ENCODE assay signal across 25 cellular contexts in genomic region chr7:88399036-88399435, GRCh38.
DNase-seq lines count a peak whose midpoint lies in the region; ATAC-seq, FAIRE-seq and TF ChIP-seq lines count a peak whose summit lies in the region.
"Had no signal": no experiment of that assay in that cellular context is flagged by ENCODE, and none has a peak within 500 bp of the region (broad histone marks: within the 10 kb centered on the region; RNA-seq: fewer than 3 reads in every experiment).

No MANE protein-coding gene starts in this region.

- FAIRE-seq in urothelium cell line (lab: Jason Lieb, UNC): peak; percentile 80
- FAIRE-seq: A204.1, G401.6, GM12891, H54, HepG2 had no signal

- H3K4me1 Mint-ChIP-seq in WTC11 (peaks cover 20% of the 10 kb centered on the region), nephron progenitor cell (peaks cover 11% of the 10 kb centered on the region)
- H3K4me1 Mint-ChIP-seq: CD4-positive, CD25-positive, alpha-beta regulatory T cell had no signal

- H3K27ac Mint-ChIP-seq in WTC11 (no peak overlapping the region), nephron progenitor cell (peak overlapping the region; percentile 58)
- H3K27ac Mint-ChIP-seq: CD4-positive, CD25-positive, alpha-beta regulatory T cell; CD8-positive, alpha-beta memory T cell; GM23338 had no signal

- H3K4me3 Mint-ChIP-seq in WTC11: no peak overlapping the region
- H3K4me3 Mint-ChIP-seq in nephron progenitor cell: no peak overlapping the region
- H3K4me3 Mint-ChIP-seq: CD4-positive, CD25-positive, alpha-beta regulatory T cell; CD8-positive, alpha-beta memory T cell; GM23338; IgD-negative memory B cell had no signal

- TF ChIP-seq CTCF in WTC11 (IDR thresholded peaks at IDR 0.05) (no peak), nephron progenitor cell (IDR thresholded peaks at IDR 0.05) (no peak)

- H3K27me3 Mint-ChIP-seq in WTC11 (ENCODE audit: low read depth): no peaks in the 10 kb centered on the region
- no peaks in the 10 kb centered on the region for H3K27me3 Mint-ChIP-seq in nephron progenitor cell (ENCODE audit: low read depth, poor library complexity)
- H3K27me3 Mint-ChIP-seq: CD4-positive, CD25-positive, alpha-beta regulatory T cell; IgD-negative memory B cell had no signal

- H3K27ac ChIP-seq in effector memory CD4-positive, alpha-beta T cell (ENCODE audit: insufficient read depth, low read length, poor library complexity, severe bottlenecking): no peak overlapping the region

- no peaks in the 10 kb centered on the region for H3K4me1 ChIP-seq in NT2/D1 (ENCODE audit: insufficient read depth, insufficient read length)
- no peaks in the 10 kb centered on the region for H3K4me1 ChIP-seq in effector memory CD4-positive, alpha-beta T cell (ENCODE audit: control insufficient read depth, insufficient read depth, low read length, poor library complexity, severe bottlenecking)
- H3K4me1 ChIP-seq: BE2C had no signal

- POLR2A ChIA-PET in WTC11 (lab: Charles Lee): interaction anchor here (0.6 to 0.7 kb wide), 4 partner anchors 11 to 1011 kb away, joined by 3 to 4 read pairs (median 3); no protein-coding TSS in a partner anchor

- H3K36me3 Mint-ChIP-seq in WTC11 (no peaks in the 10 kb centered on the region), nephron progenitor cell (ENCODE audit: low read depth) (no peaks in the 10 kb centered on the region)
- H3K36me3 Mint-ChIP-seq: CD4-positive, CD25-positive, alpha-beta regulatory T cell; CD8-positive, alpha-beta memory T cell; IgD-negative memory B cell had no signal

- DNase-seq in NT2/D1 (ENCODE audit: low read depth, low spot score) (peak; percentile 6), WTC11 (ENCODE audit: low spot score) (no peak), nephron progenitor cell (no peak), urothelium cell line (ENCODE audit: low spot score) (no peak), superior temporal gyrus (ENCODE audit: extremely low spot score) (no peak)
- DNase-seq in effector memory CD4-positive, alpha-beta T cell: no peak
- DNase-seq in activated naive CD4-positive, alpha-beta T cell (lab: John Stamatoyannopoulos, UW): no peak
- DNase-seq: ACHN; BE2C; C1 segment of cervical spinal cord; CD4-positive, CD25-positive, alpha-beta regulatory T cell; CD8-positive, alpha-beta memory T cell; COR-L47; DMS 273 treated with DMSO at 0.1 percent for 48 hours; DMS53; DND-41; EL; HCEC 1CT had no signal

- H3K27me3 ChIP-seq in NT2/D1 (ENCODE audit: insufficient read depth, insufficient read length): no peaks in the 10 kb centered on the region
- H3K27me3 ChIP-seq in effector memory CD4-positive, alpha-beta T cell (replicated peaks; ENCODE audit: control insufficient read depth, insufficient read depth, low read length, poor library complexity, severe bottlenecking): no peaks in the 10 kb centered on the region
- H3K27me3 ChIP-seq: BE2C had no signal

- no peaks in the 10 kb centered on the region for H3K36me3 ChIP-seq in NT2/D1 (ENCODE audit: insufficient read depth, insufficient read length, low read length)
- H3K36me3 ChIP-seq in effector memory CD4-positive, alpha-beta T cell (ENCODE audit: control insufficient read depth, insufficient read depth, low read length): no peaks in the 10 kb centered on the region
- H3K36me3 ChIP-seq: BE2C had no signal

- H3K9me3 Mint-ChIP-seq in WTC11 (no peaks in the 10 kb centered on the region), nephron progenitor cell (no peaks in the 10 kb centered on the region)
- H3K9me3 Mint-ChIP-seq: CD8-positive, alpha-beta memory T cell; GM23338; IgD-negative memory B cell had no signal

- H3K4me3 ChIP-seq in NT2/D1 (ENCODE audit: insufficient read length, low read depth): no peak overlapping the region
- no peak overlapping the region for H3K4me3 ChIP-seq in effector memory CD4-positive, alpha-beta T cell (ENCODE audit: insufficient read depth, low read depth, low read length, poor library complexity, severe bottlenecking)
- H3K4me3 ChIP-seq: GM23338 had no signal

- peak; percentile 62 for ATAC-seq in WTC11
- ATAC-seq: GM23338, HepG2 had no signal

- CTCF ChIA-PET in WTC11 (lab: Charles Lee): interaction anchor here (0.6 to 1.5 kb wide), 7 partner anchors 20 to 436 kb away, joined by 3 to 9 read pairs (median 3); no protein-coding TSS in a partner anchor

- no peak overlapping the region for H3K9ac ChIP-seq in NT2/D1 (ENCODE audit: insufficient read length, low read depth)

- H3K9me3 ChIP-seq in NT2/D1 (ENCODE audit: insufficient read depth, low read length): no peaks in the 10 kb centered on the region
- no peaks in the 10 kb centered on the region for H3K9me3 ChIP-seq in effector memory CD4-positive, alpha-beta T cell (ENCODE audit: control insufficient read depth, low read length)
- H3K9me3 ChIP-seq: BE2C had no signal

TF ChIP-seq in WTC11, 78 proteins besides CTCF, POLR2A, EP300 and RAD21 (continues in another document):
- no peak for TF ChIP-seq NFYB (CRISPR knock-in tag; conservative IDR thresholded peaks at IDR 0.05; ENCODE audit: low read depth)
- no peak for TF ChIP-seq NFE2L1 (CRISPR knock-in tag; IDR thresholded peaks at IDR 0.05)
- no peak for TF ChIP-seq TEAD1 (CRISPR knock-in tag; IDR thresholded peaks at IDR 0.05)
- no peak for TF ChIP-seq NR1H2 (CRISPR knock-in tag; IDR thresholded peaks at IDR 0.05)
- TF ChIP-seq ERG (CRISPR knock-in tag; IDR thresholded peaks at IDR 0.05): no peak
- no peak for TF ChIP-seq ZNF219 (CRISPR knock-in tag; IDR thresholded peaks at IDR 0.05; ENCODE audit: borderline replicate concordance)
- no peak for TF ChIP-seq IRF2 (CRISPR knock-in tag; IDR thresholded peaks at IDR 0.05; ENCODE audit: borderline replicate concordance, low read depth)
- TF ChIP-seq PRDM15 (CRISPR knock-in tag; IDR thresholded peaks at IDR 0.05): no peak
- TF ChIP-seq OVOL2 (CRISPR knock-in tag; IDR thresholded peaks at IDR 0.05; ENCODE audit: borderline replicate concordance): no peak
- no peak for TF ChIP-seq JAZF1 (CRISPR knock-in tag; IDR thresholded peaks at IDR 0.05)
- no peak for TF ChIP-seq USF2 (CRISPR knock-in tag; IDR thresholded peaks at IDR 0.05)
- TF ChIP-seq PREB (CRISPR knock-in tag; IDR thresholded peaks at IDR 0.05; ENCODE audit: borderline replicate concordance): no peak
